19 cellular contexts compared by ENCODE assay signal in the genomic region with DNA sequence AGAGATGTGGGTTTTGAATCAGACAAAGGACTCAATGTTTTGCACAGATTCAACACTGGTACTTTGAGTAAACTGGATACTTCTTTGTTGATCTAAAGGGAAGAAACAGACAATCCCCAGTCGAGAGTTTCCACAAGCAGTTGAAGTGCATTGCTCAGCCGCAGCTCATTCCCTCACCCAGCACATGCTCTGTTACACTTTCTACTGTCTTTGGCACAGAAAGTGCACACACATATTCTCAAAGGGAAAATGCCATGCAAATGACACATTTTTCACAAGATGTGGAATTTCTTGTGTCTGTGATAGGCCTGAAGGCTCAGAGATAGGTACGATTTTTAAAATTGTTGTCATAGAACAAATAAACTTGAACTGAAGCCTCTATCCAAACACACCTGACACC.
DNase-seq lines count a peak whose midpoint lies in the region; ATAC-seq and TF ChIP-seq lines count a peak whose summit lies in the region.
"Had no signal": no experiment of that assay in that cellular context is flagged by ENCODE, and none has a peak within 500 bp of the region (broad histone marks: within the 10 kb centered on the region; RNA-seq: fewer than 3 reads in every experiment).

No MANE protein-coding gene starts in this region.

- peak overlapping the region; percentile 76; the same call in 1 of the 2 replicates for H3K27ac ChIP-seq in HL-60 (replicated peaks)
- H3K27ac ChIP-seq in coronary artery: peak overlapping the region; percentile 73 to 86
- peak overlapping the region in 3 of 4 donors; percentile 56 to 68 (median 66) for H3K27ac ChIP-seq in sigmoid colon
- no peak overlapping the region for H3K27ac ChIP-seq in caudate nucleus (ENCODE audit: low read depth, low read length)
- H3K27ac ChIP-seq: 22Rv1, testis, WERI-Rb-1 had no signal

- H3K4me1 ChIP-seq in sigmoid colon: peaks cover 0 to 23% (median 12%) of the 10 kb centered on the region in 4 donors
- H3K4me1 ChIP-seq: testis had no signal

- H3K4me3 ChIP-seq in HL-60 (replicated peaks; ENCODE audit: insufficient read depth, low read length) (no peak overlapping the region), coronary artery (no peak overlapping the region), sigmoid colon (no peak overlapping the region)
- H3K4me3 ChIP-seq: testis had no signal

- intact Hi-C loops in sigmoid colon (cut with DNase I): loop anchor here (10.0 kb wide), 2 partner anchors 143 to 547 kb away; no protein-coding TSS in a partner anchor

- DNase-seq in NCI-H1105 treated with DMSO at 0.1 percent for 48 hours (lab: John Stamatoyannopoulos, UW) (peak; percentile 15), NCI-H1105 (lab: John Stamatoyannopoulos, UW) (no peak), HL-60 (ENCODE audit: low read depth in 1 of 2, low spot score in 1 of 2) (no peak), coronary artery (ENCODE audit: low spot score) (no peak), sigmoid colon (no peak), caudate nucleus (lab: John Stamatoyannopoulos, UW) (no peak), NCI-H82 treated with DMSO at 0.1 percent for 48 hours (lab: John Stamatoyannopoulos, UW; ENCODE audit: unreplicated experiment) (no peak)
- DNase-seq: activated CD8-positive, alpha-beta memory T cell treated with anti-CD3 and anti-CD28 coated beads, Interleukin-2, amount 50 U/mL, for 4 hours; COR-L47; GDM1; MM.1S; naive thymus-derived CD8-positive, alpha-beta T cell; NCI-H2107; SW 1271; testis; WERI-Rb-1 had no signal

- no peaks in the 10 kb centered on the region for H3K9me3 ChIP-seq in sigmoid colon
- H3K9me3 ChIP-seq: testis had no signal

- ATAC-seq in HG02610 (IDR thresholded peaks at IDR 0.05; ENCODE audit: unreplicated experiment): no peak
- ATAC-seq: activated naive CD4-positive, alpha-beta T cell treated with anti-CD3 and anti-CD28 coated beads, Interleukin-2, amount 50 U/mL, for 72 hours; naive thymus-derived CD8-positive, alpha-beta T cell had no signal

- TF ChIP-seq CTCF in HL-60 (IDR thresholded peaks at IDR 0.05; ENCODE audit: insufficient read depth, low read length) (no peak), coronary artery (IDR thresholded peaks at IDR 0.05) (no peak), sigmoid colon (IDR thresholded peaks at IDR 0.05) (no peak)

- no peak for TF ChIP-seq POLR2A in sigmoid colon (IDR thresholded peaks at IDR 0.05)

- no peaks in the 10 kb centered on the region for H3K36me3 ChIP-seq in sigmoid colon
- H3K36me3 ChIP-seq: WERI-Rb-1 had no signal

- 82 to 90% methylated on average over 3 of the region's 3 CpGs for WGBS in sigmoid colon, 2 donors

- no peak for TF ChIP-seq EP300 in sigmoid colon (IDR thresholded peaks at IDR 0.05)

- H3K27me3 ChIP-seq in HL-60 (ENCODE audit: insufficient read depth, poor library complexity, severe bottlenecking): no peaks in the 10 kb centered on the region
- H3K27me3 ChIP-seq in sigmoid colon: no peaks in the 10 kb centered on the region
- H3K27me3 ChIP-seq: testis had no signal
